22 cellular contexts compared by ENCODE assay signal in genomic region chr6:47303861-47304260, GRCh38. TPM values are rescaled to one million over a fixed set of nuclear protein-coding genes. Genes with fewer than 3 reads are reported as not detected.
"Had no signal": no experiment of that assay in that cellular context is flagged by ENCODE, and none has a peak within 500 bp of the region (broad histone marks: within the 10 kb centered on the region; RNA-seq: fewer than 3 reads in every experiment).

No MANE protein-coding gene starts in this region.

- H3K4me1 ChIP-seq: prostate gland had no signal

- H3K4me1 Mint-ChIP-seq: memory B cell had no signal

- H3K4me3 ChIP-seq: esophagus squamous epithelium, neural progenitor cell, prostate gland, thoracic aorta had no signal

- H3K27ac ChIP-seq: esophagus squamous epithelium, neural progenitor cell, prostate gland, thoracic aorta had no signal

- DNase-seq: activated CD4-positive, alpha-beta T cell treated with anti-CD3 and anti-CD28 coated beads, Interleukin-2, amount 10 ng/mL, durations not matched to agents 7 days and 5 days; activated CD8-positive, alpha-beta T cell treated with anti-CD3 and anti-CD28 coated beads, Interleukin-2, amount 10 ng/mL, durations not matched to agents 7 days and 5 days; activated naive CD4-positive, alpha-beta T cell treated with Interleukin-2 at 50 U/mL for 16 hours; activated naive CD8-positive, alpha-beta T cell treated with anti-CD3 and anti-CD28 coated beads, Interleukin-2, amount 10 ng/mL, durations not matched to agents 7 days and 5 days; activated T-cell treated with anti-CD3 and anti-CD28 coated beads, Interleukin-2, amount 50 U/mL, for 24 hours; amygdala; central memory CD4-positive, alpha-beta T cell; cortex of kidney; esophagus squamous epithelium; naive thymus-derived CD4-positive, alpha-beta T cell; right cardiac atrium; stimulated activated CD4-positive, alpha-beta T cell treated with anti-CD3 and anti-CD28 coated beads, Interleukin-15, amount 100 ng/mL, for 24 hours; stimulated activated CD4-positive, alpha-beta T cell treated with anti-CD3 and anti-CD28 coated beads, Interleukin-4, amount 100 ng/mL, for 1 hour; stimulated activated naive CD8-positive, alpha-beta T cell treated with anti-CD3 and anti-CD28 coated beads, Interleukin-15, amount 100 ng/mL, for 72 hours; T1000 had no signal

- H3K36me3 Mint-ChIP-seq: activated naive CD8-positive, alpha-beta T cell treated with anti-CD3 and anti-CD28 coated beads, Interleukin-2, amount 10 ng/mL, durations not matched to agents 7 days and 5 days; memory B cell; naive thymus-derived CD4-positive, alpha-beta T cell had no signal

- H3K9me3 ChIP-seq: esophagus squamous epithelium, prostate gland, thoracic aorta had no signal

- ATAC-seq: activated CD4-positive, CD25-positive, alpha-beta regulatory T cell treated with anti-CD3 and anti-CD28 coated beads, Interleukin-2, amount 50 U/mL, for 24 hours; activated CD8-positive, alpha-beta T cell treated with anti-CD3 and anti-CD28 coated beads, Interleukin-2, amount 10 ng/mL, durations not matched to agents 7 days and 5 days; naive thymus-derived CD4-positive, alpha-beta T cell; right cardiac atrium had no signal

- H3K27ac Mint-ChIP-seq: activated CD4-positive, alpha-beta T cell treated with anti-CD3 and anti-CD28 coated beads, Interleukin-2, amount 10 ng/mL, durations not matched to agents 7 days and 5 days; activated CD8-positive, alpha-beta T cell treated with anti-CD3 and anti-CD28 coated beads, Interleukin-2, amount 10 ng/mL, durations not matched to agents 7 days and 5 days; activated naive CD8-positive, alpha-beta T cell treated with anti-CD3 and anti-CD28 coated beads, Interleukin-2, amount 10 ng/mL, durations not matched to agents 7 days and 5 days; activated T-cell treated with anti-CD3 and anti-CD28 coated beads, Interleukin-2, amount 50 U/mL, for 24 hours; activated T-helper 2 cell treated with anti-CD3 and anti-CD28 coated beads, Interferon-gamma antibody, Interleukin-2, Interleukin-4, amounts not matched to agents 10 μg/mL and 5 μg/mL and 100 μg/mL, durations not matched to agents 14 hours and 24 hours and 36 hours; brain; memory B cell; naive thymus-derived CD4-positive, alpha-beta T cell; stimulated activated naive CD8-positive, alpha-beta T cell treated with anti-CD3 and anti-CD28 coated beads, Interleukin-15, amount 100 ng/mL, for 72 hours had no signal

- H3K4me3 Mint-ChIP-seq: activated CD4-positive, alpha-beta T cell treated with anti-CD3 and anti-CD28 coated beads, Interleukin-2, amount 10 ng/mL, durations not matched to agents 7 days and 5 days; activated CD8-positive, alpha-beta T cell treated with anti-CD3 and anti-CD28 coated beads, Interleukin-2, amount 10 ng/mL, durations not matched to agents 7 days and 5 days; activated naive CD8-positive, alpha-beta T cell treated with anti-CD3 and anti-CD28 coated beads, Interleukin-2, amount 10 ng/mL, durations not matched to agents 7 days and 5 days; activated T-cell treated with anti-CD3 and anti-CD28 coated beads, Interleukin-2, amount 50 U/mL, for 24 hours; memory B cell; naive thymus-derived CD4-positive, alpha-beta T cell; neural progenitor cell; stimulated activated naive CD8-positive, alpha-beta T cell treated with anti-CD3 and anti-CD28 coated beads, Interleukin-15, amount 100 ng/mL, for 72 hours had no signal

- H3K36me3 ChIP-seq: esophagus squamous epithelium, neural progenitor cell, prostate gland, thoracic aorta had no signal

- H3K9me3 Mint-ChIP-seq: activated CD4-positive, alpha-beta T cell treated with anti-CD3 and anti-CD28 coated beads, Interleukin-2, amount 10 ng/mL, durations not matched to agents 7 days and 5 days; activated naive CD8-positive, alpha-beta T cell treated with anti-CD3 and anti-CD28 coated beads, Interleukin-2, amount 10 ng/mL, durations not matched to agents 7 days and 5 days; activated T-cell treated with anti-CD3 and anti-CD28 coated beads, Interleukin-2, amount 50 U/mL, for 24 hours; activated T-helper 2 cell treated with anti-CD3 and anti-CD28 coated beads, Interferon-gamma antibody, Interleukin-2, Interleukin-4, amounts not matched to agents 10 μg/mL and 5 μg/mL and 100 μg/mL, durations not matched to agents 14 hours and 24 hours and 36 hours; memory B cell; neural progenitor cell; stimulated activated naive CD8-positive, alpha-beta T cell treated with anti-CD3 and anti-CD28 coated beads, Interleukin-15, amount 100 ng/mL, for 72 hours had no signal

- H3K27me3 ChIP-seq: neural progenitor cell had no signal

RNA-seq across cellular contexts. Expression of gene TNFRSF21, which starts 5.8 kb away (rescaled TPM):
- polyA plus RNA-seq: naive thymus-derived CD4-positive, alpha-beta T cell had no signal
